ENCODE assay signal across 30 cellular contexts in genomic region chrX:111151764-111152163, GRCh38. TPM values are rescaled to one million over a fixed set of nuclear protein-coding genes. Genes with fewer than 3 reads are reported as not detected.
DNase-seq lines count a peak whose midpoint lies in the region; ATAC-seq, FAIRE-seq and TF ChIP-seq lines count a peak whose summit lies in the region.
"Had no signal": no experiment of that assay in that cellular context is flagged by ENCODE, and none has a peak within 500 bp of the region (broad histone marks: within the 10 kb centered on the region; RNA-seq: fewer than 3 reads in every experiment).

No MANE protein-coding gene starts in this region.

- CTCF ChIA-PET in Calu3 (lab: Charles Lee) (no interaction called here), PC-3 (lab: Charles Lee) (no interaction called here)

- H3K4me1 ChIP-seq in PC-3 (ENCODE audit: insufficient read depth, low read length) (peaks cover 5% of the 10 kb centered on the region; the same call in 1 of the 2 replicates), trophoblast cell (ENCODE audit: control insufficient read depth in 1 of 2, insufficient read depth in 2 of 2, low read length in 2 of 2) (no peaks in the 10 kb centered on the region)
- H3K4me1 ChIP-seq: BE2C had no signal

- H3K4me3 ChIP-seq in PC-3 (ENCODE audit: low read length) (no peak overlapping the region), epithelial cell of esophagus (ENCODE audit: low read length) (no peak overlapping the region), trophoblast cell (ENCODE audit: low read depth, low read length) (no peak overlapping the region), foreskin fibroblast (ENCODE audit: low read depth in 1 of 2, low read length in 2 of 2) (no peak overlapping the region), MG63 (no peak overlapping the region)
- H3K4me3 ChIP-seq: SK-N-MC had no signal

- TF ChIP-seq POLR2A in GM12892 (IDR thresholded peaks at IDR 0.05; ENCODE audit: low read depth, low read length): no peak

- no peak overlapping the region for H3K23ac ChIP-seq in trophoblast cell (ENCODE audit: low read length)

- H3K79me1 ChIP-seq in trophoblast cell (ENCODE audit: low read length): no peaks in the 10 kb centered on the region

- H2AFZ ChIP-seq in PC-3 (ENCODE audit: low read length) (no peak overlapping the region), trophoblast cell (ENCODE audit: insufficient read depth, low read length, poor library complexity) (no peak overlapping the region)

- no peak for DNase-seq in Calu3
- DNase-seq in PC-3: peak; percentile 61
- peak; percentile 69 for DNase-seq in epithelial cell of esophagus (ENCODE audit: low read depth)
- DNase-seq in trophoblast cell: peak; percentile 47 to 75
- no peak for DNase-seq in foreskin fibroblast
- no peak for DNase-seq in GM12892 (ENCODE audit: insufficient read length)
- DNase-seq in type B pancreatic cell (ENCODE audit: extremely low spot score, unreplicated experiment): no peak
- DNase-seq in MG63: no peak
- DNase-seq: 8988T; ACHN; BE2C; CD8-positive, alpha-beta memory T cell; DMS153; DND-41; Karpas-422; MV-4-11; NCI-H1105; NCI-H1436 treated with DMSO at 0.1 percent for 48 hours; NCI-H2029 treated with DMSO at 0.1 percent for 48 hours; NCI-H2227 treated with DMSO at 0.1 percent for 48 hours; NCI-H69; SIG-M5 had no signal

- no peak overlapping the region for H4K12ac ChIP-seq in trophoblast cell (ENCODE audit: low read depth, low read length)

- no peak overlapping the region for H2BK12ac ChIP-seq in trophoblast cell (ENCODE audit: low read length)

- no peak overlapping the region for H4K8ac ChIP-seq in trophoblast cell (ENCODE audit: low read depth, low read length)

- no peak overlapping the region for H3K14ac ChIP-seq in trophoblast cell (ENCODE audit: low read length)

- peaks cover 4% of the 10 kb centered on the region for H3K9me3 Mint-ChIP-seq in Calu3 (ENCODE audit: low read depth, unreplicated experiment)
- H3K9me3 Mint-ChIP-seq in type B pancreatic cell: no peaks in the 10 kb centered on the region
- H3K9me3 Mint-ChIP-seq: CD8-positive, alpha-beta memory T cell had no signal

- no peak overlapping the region for H4K91ac ChIP-seq in trophoblast cell (ENCODE audit: low read depth, low read length)

- H2AK5ac ChIP-seq in trophoblast cell (ENCODE audit: low read length): no peak overlapping the region

- no peaks in the 10 kb centered on the region for H3F3A ChIP-seq in PC-3 (ENCODE audit: low read length, unreplicated experiment)

- WGBS in trophoblast cell (ENCODE audit: extremely low coverage, insufficient coverage, insufficient read length): no CpG with 5 or more reads among the region's 3 CpGs

- H4K20me1 ChIP-seq in PC-3 (ENCODE audit: low read length): no peaks in the 10 kb centered on the region

- no peaks in the 10 kb centered on the region for H3K27me3 Mint-ChIP-seq in Calu3 (ENCODE audit: unreplicated experiment)
- no peaks in the 10 kb centered on the region for H3K27me3 Mint-ChIP-seq in type B pancreatic cell

- intact Hi-C loops in Calu3 (cut with micrococcal nuclease; ENCODE audit: unreplicated experiment): no loop called here
- intact Hi-C loops in PC-3 (cut with micrococcal nuclease): no loop called here

- H3K9me2 ChIP-seq in PC-3 (replicated peaks; ENCODE audit: low read length): no peaks in the 10 kb centered on the region

- H3K4me3 Mint-ChIP-seq in Calu3 (ENCODE audit: low read depth, unreplicated experiment): no peak overlapping the region
- H3K4me3 Mint-ChIP-seq in type B pancreatic cell: no peak overlapping the region
- H3K4me3 Mint-ChIP-seq: CD14-positive monocyte; CD8-positive, alpha-beta memory T cell had no signal

- H3K27ac ChIP-seq in PC-3 (ENCODE audit: low read length) (no peak overlapping the region), trophoblast cell (ENCODE audit: low read depth, low read length) (no peak overlapping the region)
- H3K27ac ChIP-seq: HL-60, SK-N-MC had no signal

- H3K4me1 Mint-ChIP-seq in Calu3 (ENCODE audit: low read depth, unreplicated experiment) (no peaks in the 10 kb centered on the region), type B pancreatic cell (ENCODE audit: unreplicated experiment) (no peaks in the 10 kb centered on the region)
- H3K4me1 Mint-ChIP-seq: CD14-positive monocyte; CD8-positive, alpha-beta memory T cell had no signal

- no peak for FAIRE-seq in GM12892 (lab: Jason Lieb, UNC)
- FAIRE-seq: GM19239, H54, HepG2 had no signal

- no peak overlapping the region for H3K9ac ChIP-seq in PC-3 (ENCODE audit: low read length)
- H3K9ac ChIP-seq in trophoblast cell (ENCODE audit: low read length): no peak overlapping the region

- H3K36me3 Mint-ChIP-seq in Calu3 (ENCODE audit: insufficient read depth, unreplicated experiment) (no peaks in the 10 kb centered on the region), type B pancreatic cell (no peaks in the 10 kb centered on the region)
- H3K36me3 Mint-ChIP-seq: CD14-positive monocyte; CD8-positive, alpha-beta memory T cell had no signal

- peak; percentile 95 for ATAC-seq in PC-3
- ATAC-seq: HepG2, Panc1 had no signal

- H3K18ac ChIP-seq in trophoblast cell (ENCODE audit: low read length): no peak overlapping the region

- H3K36me3 ChIP-seq in PC-3 (ENCODE audit: low read depth, low read length) (no peaks in the 10 kb centered on the region), trophoblast cell (ENCODE audit: control insufficient read depth in 1 of 2, insufficient read depth in 2 of 2, low read length in 2 of 2) (no peaks in the 10 kb centered on the region), MG63 (no peaks in the 10 kb centered on the region)
- H3K36me3 ChIP-seq: BE2C had no signal

- H3K4ac ChIP-seq in trophoblast cell (ENCODE audit: low read depth, low read length): no peak overlapping the region

- H2BK5ac ChIP-seq in trophoblast cell (ENCODE audit: low read depth, low read length, poor library complexity): no peak overlapping the region

- no peaks in the 10 kb centered on the region for H3K79me2 ChIP-seq in PC-3 (ENCODE audit: low read length)
- no peaks in the 10 kb centered on the region for H3K79me2 ChIP-seq in trophoblast cell (ENCODE audit: control insufficient read depth, insufficient read depth, low read length, poor library complexity)

- H3K9me3 ChIP-seq in PC-3 (ENCODE audit: low read length): no peaks in the 10 kb centered on the region
- no peaks in the 10 kb centered on the region for H3K9me3 ChIP-seq in trophoblast cell (ENCODE audit: insufficient read depth, low read depth, low read length)
- no peaks in the 10 kb centered on the region for H3K9me3 ChIP-seq in MG63
- H3K9me3 ChIP-seq: BE2C had no signal

- BruUV-seq in Calu3 (replicated peaks; lab: Mats Ljungman, UMichigan) (no TSS peak), PC-3 (replicated peaks; lab: Mats Ljungman, UMichigan) (no TSS peak)

- no peak overlapping the region for H3K4me2 ChIP-seq in PC-3 (ENCODE audit: low read length)
- no peak overlapping the region for H3K4me2 ChIP-seq in trophoblast cell (ENCODE audit: low read length)

- no peak overlapping the region for H2BK120ac ChIP-seq in trophoblast cell (ENCODE audit: insufficient read depth, low read length, poor library complexity)

- H3K27me3 ChIP-seq in PC-3 (ENCODE audit: low read length) (no peaks in the 10 kb centered on the region), trophoblast cell (ENCODE audit: insufficient read depth, low read length) (no peaks in the 10 kb centered on the region), MG63 (no peaks in the 10 kb centered on the region)
- H3K27me3 ChIP-seq: BE2C had no signal

- no peak for TF ChIP-seq CTCF in Calu3 (IDR thresholded peaks at IDR 0.05; ENCODE audit: unreplicated experiment)
- no peak for TF ChIP-seq CTCF in PC-3 (conservative IDR thresholded peaks at IDR 0.05; ENCODE audit: low read depth, low read length)
- TF ChIP-seq CTCF in epithelial cell of esophagus (IDR thresholded peaks at IDR 0.05; ENCODE audit: insufficient read depth, low read depth, low read length, missing control alignments): no peak
- TF ChIP-seq CTCF in foreskin fibroblast (IDR thresholded peaks at IDR 0.05; ENCODE audit: low read depth, low read length): no peak
- TF ChIP-seq CTCF in type B pancreatic cell (conservative IDR thresholded peaks at IDR 0.05): no peak

- POLR2A ChIA-PET in PC-3 (lab: Charles Lee; ENCODE audit: unreplicated experiment): no interaction called here

- peak overlapping the region; percentile 1 for H3K27ac Mint-ChIP-seq in Calu3 (ENCODE audit: unreplicated experiment)
- H3K27ac Mint-ChIP-seq in type B pancreatic cell: no peak overlapping the region
- H3K27ac Mint-ChIP-seq: CD14-positive monocyte; CD8-positive, alpha-beta memory T cell had no signal

RNA-seq across cellular contexts. Expression of gene PAK3, which starts 55.8 kb away (rescaled TPM):
- 0.50 and 0.88 TPM in 2 replicates for total RNA-seq in Calu3 (2022)
- total RNA-seq in PC-3 (2014; rRNA removed): 2.0 and 2.1 TPM in 2 replicates
- 14.6 and 15.9 TPM in 2 replicates for polyA plus RNA-seq in trophoblast cell (2013)
- polyA plus RNA-seq in GM12892 (2012; ENCODE audit: missing spikeins): not detected
- total RNA-seq in type B pancreatic cell (ENCODE audit: low replicate concordance): 4.8 and 10.8 TPM in 2 replicates
- not detected in 2 replicates for total RNA-seq in MG63 (2014; rRNA removed; shearing (Covaris generic); ENCODE audit: low replicate concordance)
- total RNA-seq: HepG2, HT-29 had no signal
- polyA plus RNA-seq: CD14-positive monocyte, HepG2 had no signal

Comparison
In these comparisons a context has a peak if more than half of its experiments do, and no peak if none do; other contexts are left out.
1. DNase-seq: peak in PC-3 (single experiment), epithelial cell of esophagus (single experiment) and trophoblast cell (2 of 2); none in Calu3 (single experiment), foreskin fibroblast (0 of 2), GM12892 (single experiment), type B pancreatic cell (single experiment) and MG63 (single experiment).